8 cellular contexts compared by ENCODE assay signal in the genomic region with DNA sequence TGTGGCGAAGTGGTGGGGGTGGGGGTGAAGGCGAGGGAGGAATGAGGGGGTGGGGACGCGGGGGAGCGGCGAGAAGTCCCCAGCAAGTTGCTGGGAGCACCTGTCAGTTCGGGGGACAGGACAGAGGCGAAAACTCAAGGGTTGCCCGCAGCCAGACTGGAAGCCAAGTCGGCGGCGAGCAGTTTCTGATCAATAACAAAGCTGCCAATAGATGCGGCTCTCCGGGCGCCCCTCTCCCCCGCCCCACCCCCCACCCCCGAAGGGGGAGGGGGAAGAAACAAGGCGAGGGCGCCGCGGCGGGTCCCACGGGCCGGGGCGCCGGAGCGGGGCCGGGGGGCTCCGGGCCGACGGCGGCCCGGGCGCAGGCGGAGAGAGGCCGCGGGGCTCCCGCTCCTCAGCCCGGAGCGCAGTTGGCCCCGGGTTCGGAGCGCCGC. TPM values are rescaled to one million over a fixed set of nuclear protein-coding genes. Genes with fewer than 3 reads are reported as not detected.
DNase-seq lines count a peak whose midpoint lies in the region; ATAC-seq and TF ChIP-seq lines count a peak whose summit lies in the region.

No MANE protein-coding gene starts in this region.

- H3K36me3 ChIP-seq in SJCRH30 (no peaks in the 10 kb centered on the region), osteoblast (ENCODE audit: insufficient read depth, low read length) (no peaks in the 10 kb centered on the region)

- peak overlapping the region; percentile 72 for H3K4me3 ChIP-seq in SJCRH30
- peak overlapping the region; percentile 88 for H3K4me3 ChIP-seq in fibroblast of pulmonary artery (replicated peaks; ENCODE audit: low read depth, low read length)
- peak overlapping the region; percentile 82 for H3K4me3 ChIP-seq in osteoblast (ENCODE audit: insufficient read depth, low read length)

- H3K4me1 ChIP-seq in SJCRH30 (peaks cover 13% of the 10 kb centered on the region), osteoblast (ENCODE audit: insufficient read depth, low read length) (peaks cover 66% of the 10 kb centered on the region)

- peak overlapping the region; percentile 43 for H2AFZ ChIP-seq in osteoblast (ENCODE audit: low read length)

- H3K9me3 ChIP-seq in SJCRH30 (replicated peaks) (no peaks in the 10 kb centered on the region), osteoblast (ENCODE audit: low read depth, low read length) (no peaks in the 10 kb centered on the region)

- H3K27ac ChIP-seq in SJCRH30 (peak overlapping the region; percentile 77), osteoblast (ENCODE audit: low read depth, low read length) (peak overlapping the region; percentile 84)

- ATAC-seq in GM18909 (IDR thresholded peaks at IDR 0.05; ENCODE audit: poor library complexity, unreplicated experiment) (peak; percentile 23), HG02885 (IDR thresholded peaks at IDR 0.05; ENCODE audit: poor library complexity, unreplicated experiment) (no peak), HG03520 (IDR thresholded peaks at IDR 0.05; ENCODE audit: unreplicated experiment) (no peak)

- peaks cover 3% of the 10 kb centered on the region for H4K20me1 ChIP-seq in osteoblast (ENCODE audit: insufficient read depth, low read length)

- no peak for TF ChIP-seq CTCF in fibroblast of pulmonary artery (IDR thresholded peaks at IDR 0.05; ENCODE audit: low read length, missing control alignments)
- no peak for TF ChIP-seq CTCF in osteoblast (IDR thresholded peaks at IDR 0.05; ENCODE audit: extremely low read depth, low read depth, low read length)

- H3K27me3 ChIP-seq in SJCRH30 (no peaks in the 10 kb centered on the region), osteoblast (ENCODE audit: insufficient read depth, low read length) (no peaks in the 10 kb centered on the region)

- no peak for DNase-seq in SJCRH30
- DNase-seq in fibroblast of pulmonary artery (ENCODE audit: low read depth) = no peak
- DNase-seq in osteoblast (ENCODE audit: insufficient read length, low spot score, missing footprints) = no peak
- DNase-seq in HCEC 1CT = no peak
- no peak for DNase-seq in occipital lobe (lab: John Stamatoyannopoulos, UW)

- peak overlapping the region; percentile 98 for H3K4me2 ChIP-seq in osteoblast (ENCODE audit: insufficient read depth, low read length)

- peaks cover 49% of the 10 kb centered on the region for H3K79me2 ChIP-seq in osteoblast (ENCODE audit: insufficient read depth, low read length)

RNA-seq across cellular contexts. Expression of a gene that starts 0.4 kb away (rescaled TPM):
- total RNA-seq in SJCRH30 (2014; rRNA removed; shearing (Covaris generic)) = 14.1 and 14.6 TPM in 2 replicates
- 145 and 147 TPM in 2 replicates for total RNA-seq in osteoblast
- total RNA-seq in occipital lobe = 29.0 TPM
